ENCODE assay signal across 10 cellular contexts in the genomic region with DNA sequence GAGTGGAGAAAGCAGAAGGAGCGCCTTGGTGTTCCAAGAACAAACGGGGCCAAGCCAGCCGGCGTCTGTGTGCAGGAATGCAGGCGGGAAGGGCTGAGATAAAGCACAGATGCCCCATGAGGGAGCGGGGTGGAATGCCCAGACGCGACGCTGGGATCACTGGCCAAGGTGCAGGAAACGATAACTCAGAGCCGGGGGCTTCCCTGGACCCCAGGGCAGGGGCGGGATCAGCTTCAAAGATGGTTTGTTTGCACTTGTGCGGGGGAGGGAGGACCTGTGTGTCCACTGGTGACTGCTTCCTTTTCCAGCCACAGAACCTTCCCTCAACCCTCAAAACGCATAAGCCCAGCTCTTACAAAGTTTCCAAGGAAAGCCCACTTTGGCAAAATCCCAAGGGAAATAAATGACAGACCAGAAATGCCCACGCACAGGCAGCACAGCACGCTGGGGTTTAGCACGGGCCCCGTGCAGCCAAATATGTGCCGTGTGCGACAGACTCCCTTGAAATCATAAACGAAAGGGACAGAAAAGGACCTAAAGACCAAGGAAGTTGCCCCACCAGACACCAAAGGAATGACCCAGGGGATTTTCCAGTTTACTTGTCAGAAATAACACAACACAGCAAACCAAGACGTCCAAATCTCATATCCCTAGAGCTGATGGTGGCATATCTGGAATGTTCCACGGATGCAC.
DNase-seq lines count a peak whose midpoint lies in the region; ATAC-seq and TF ChIP-seq lines count a peak whose summit lies in the region.
"Had no signal": no experiment of that assay in that cellular context is flagged by ENCODE, and none has a peak within 500 bp of the region (broad histone marks: within the 10 kb centered on the region; RNA-seq: fewer than 3 reads in every experiment).

No MANE protein-coding gene starts in this region.

- no peaks in the 10 kb centered on the region for H3K79me1 ChIP-seq in neuronal stem cell (ENCODE audit: low read depth, low read length)

- H2BK12ac ChIP-seq in neuronal stem cell (ENCODE audit: low read length) = no peak overlapping the region

- no peak overlapping the region for H2AFZ ChIP-seq in neuronal stem cell (ENCODE audit: low read length)

- no peak overlapping the region for H3K23ac ChIP-seq in neuronal stem cell (ENCODE audit: low read depth, low read length, poor library complexity)

- no peak overlapping the region for H3K18ac ChIP-seq in neuronal stem cell (ENCODE audit: low read length)

- H3K4me3 Mint-ChIP-seq in CD4-positive, alpha-beta T cell = no peak overlapping the region
- peak overlapping the region; percentile 22 for H3K4me3 Mint-ChIP-seq in progenitor cell of endocrine pancreas (ENCODE audit: low read depth)

- TF ChIP-seq CTCF in CD4-positive, alpha-beta T cell (IDR thresholded peaks at IDR 0.05) = no peak
- no peak for TF ChIP-seq CTCF in progenitor cell of endocrine pancreas (IDR thresholded peaks at IDR 0.05; ENCODE audit: unreplicated experiment)

- no peak overlapping the region for H3K4ac ChIP-seq in neuronal stem cell (ENCODE audit: low read length)

- no peak for DNase-seq in CD4-positive, alpha-beta T cell
- peak; percentile 32 for DNase-seq in amniotic stem cell (lab: John Stamatoyannopoulos, UW)
- peak; percentile 74 for DNase-seq in left cardiac atrium
- peak; percentile 15 for DNase-seq in progenitor cell of endocrine pancreas (ENCODE audit: low spot score, unreplicated experiment)
- DNase-seq in kidney glomerular epithelial cell (lab: John Stamatoyannopoulos, UW) = no peak
- no peak for DNase-seq in neuronal stem cell (ENCODE audit: low spot score)
- no peak for DNase-seq in activated gamma-delta T cell treated with Interleukin-2 at 50 U/mL for 16 hours
- DNase-seq in activated CD8-positive, alpha-beta memory T cell treated with anti-CD3 and anti-CD28 coated beads for 24 hours = no peak
- DNase-seq: activated effector memory CD4-positive, alpha-beta T cell treated with Interleukin-2 at 50 U/mL for 16 hours; stimulated activated naive CD4-positive, alpha-beta T cell had no signal

- peaks cover 6 to 23% of the 10 kb centered on the region in 2 donors for H3K4me1 ChIP-seq in neuronal stem cell (ENCODE audit: control insufficient read depth in 2 of 2, insufficient read depth in 1 of 2, low read depth in 1 of 2, low read length in 2 of 2)

- H3K9me3 ChIP-seq in CD4-positive, alpha-beta T cell (ENCODE audit: control insufficient read depth, low read length) = no peaks in the 10 kb centered on the region
- no peaks in the 10 kb centered on the region for H3K9me3 ChIP-seq in neuronal stem cell (replicated peaks in 1 of 2; ENCODE audit: control insufficient read depth in 2 of 2, insufficient read depth in 1 of 2, low read depth in 1 of 2, low read length in 2 of 2)

- H2BK120ac ChIP-seq in neuronal stem cell (ENCODE audit: low read depth, low read length) = no peak overlapping the region

- H3K36me3 ChIP-seq in neuronal stem cell (replicated peaks in 1 of 2; ENCODE audit: control insufficient read depth in 2 of 2, insufficient read depth in 2 of 2, low read length in 2 of 2) = no peaks in the 10 kb centered on the region

- no peaks in the 10 kb centered on the region for H3K27me3 Mint-ChIP-seq in CD4-positive, alpha-beta T cell
- H3K27me3 Mint-ChIP-seq in progenitor cell of endocrine pancreas = peaks cover 25% of the 10 kb centered on the region

- H3K4me3 ChIP-seq in neuronal stem cell (ENCODE audit: low read length in 2 of 2) = no peak overlapping the region

- no peaks in the 10 kb centered on the region for H3K27me3 ChIP-seq in CD4-positive, alpha-beta T cell (ENCODE audit: control insufficient read depth, insufficient read depth, low read length)
- no peaks in the 10 kb centered on the region for H3K27me3 ChIP-seq in neuronal stem cell (ENCODE audit: control insufficient read depth in 3 of 3, insufficient read depth in 3 of 3, low read depth in 1 of 3, low read length in 3 of 3)

- no peak overlapping the region for H2BK5ac ChIP-seq in neuronal stem cell (ENCODE audit: low read length)

- no peak overlapping the region for H3K4me2 ChIP-seq in neuronal stem cell (ENCODE audit: insufficient read depth, low read length, poor library complexity, severe bottlenecking)

- CTCF ChIA-PET in CD4-positive, alpha-beta T cell (lab: Charles Lee) = interaction anchor here (1.6 kb wide), 1 partner anchor 56 kb away, joined by 3 read pairs; no protein-coding TSS in a partner anchor

- H3K27ac ChIP-seq in CD4-positive, alpha-beta T cell (ENCODE audit: low read depth, low read length) = no peak overlapping the region
- H3K27ac ChIP-seq in neuronal stem cell (replicated peaks; ENCODE audit: low read length) = no peak overlapping the region

- no peak overlapping the region for H3K9ac ChIP-seq in neuronal stem cell (ENCODE audit: low read depth, low read length, poor library complexity)

- no peak overlapping the region for H4K8ac ChIP-seq in neuronal stem cell (ENCODE audit: low read depth, low read length)

- H3K27ac Mint-ChIP-seq in CD4-positive, alpha-beta T cell = peak overlapping the region; percentile 75
- H3K27ac Mint-ChIP-seq in progenitor cell of endocrine pancreas = no peak overlapping the region

- ATAC-seq in CD4-positive, alpha-beta T cell (ENCODE audit: poor library complexity) = no peak
- ATAC-seq in left cardiac atrium = peak; percentile 77 to 80

- H3K4me1 Mint-ChIP-seq in CD4-positive, alpha-beta T cell (ENCODE audit: low read depth) = peaks cover 73% of the 10 kb centered on the region
- H3K4me1 Mint-ChIP-seq in progenitor cell of endocrine pancreas (ENCODE audit: low read depth) = peaks cover 30% of the 10 kb centered on the region

- POLR2A ChIA-PET in CD4-positive, alpha-beta T cell (lab: Charles Lee) = interaction anchor here (1.1 kb wide), 1 partner anchor 23 kb away, joined by 5 read pairs; no protein-coding TSS in a partner anchor

- H3K36me3 Mint-ChIP-seq in CD4-positive, alpha-beta T cell (ENCODE audit: low read depth) = peaks cover 94% of the 10 kb centered on the region
- H3K36me3 Mint-ChIP-seq in progenitor cell of endocrine pancreas (ENCODE audit: insufficient read depth) = peaks cover 3% of the 10 kb centered on the region

- no CpG with 5 or more reads among the region's 23 CpGs for WGBS in neuronal stem cell (ENCODE audit: extremely low coverage in 2 of 2, insufficient read length in 2 of 2, insufficient replicate concordance in 1 of 2), 2 donors

- no peak overlapping the region for H2BK15ac ChIP-seq in neuronal stem cell (ENCODE audit: low read length)

- intact Hi-C loops in CD4-positive, alpha-beta T cell (cut with DNase I, micrococcal nuclease) = no loop called here
- intact Hi-C loops in left cardiac atrium (cut with DNase I) = no loop called here

- H2AK5ac ChIP-seq in neuronal stem cell (ENCODE audit: low read depth, low read length) = no peak overlapping the region

- no peak overlapping the region for H3K14ac ChIP-seq in neuronal stem cell (ENCODE audit: low read length)

- H4K91ac ChIP-seq in neuronal stem cell (ENCODE audit: low read depth, low read length, poor library complexity) = no peak overlapping the region

- H3K9me3 Mint-ChIP-seq in CD4-positive, alpha-beta T cell = no peaks in the 10 kb centered on the region
- no peaks in the 10 kb centered on the region for H3K9me3 Mint-ChIP-seq in progenitor cell of endocrine pancreas (ENCODE audit: low read depth)

Comparison
In these comparisons a context has a peak if more than half of its experiments do, and no peak if none do; other contexts are left out.
1. DNase-seq: peak in amniotic stem cell (single experiment), left cardiac atrium (single experiment) and progenitor cell of endocrine pancreas (single experiment); none in CD4-positive, alpha-beta T cell (0 of 10), kidney glomerular epithelial cell (single experiment), neuronal stem cell (single experiment), activated gamma-delta T cell treated with Interleukin-2 at 50 U/mL for 16 hours (single experiment) and activated CD8-positive, alpha-beta memory T cell treated with anti-CD3 and anti-CD28 coated beads for 24 hours (single experiment).